Comparison of ENCODE assay signal across 8 cellular contexts in genomic region chr14:77032854-77033621, GRCh38. TPM values are rescaled to one million over a fixed set of nuclear protein-coding genes. Genes with fewer than 3 reads are reported as not detected.
DNase-seq lines count a peak whose midpoint lies in the region; ATAC-seq and TF ChIP-seq lines count a peak whose summit lies in the region.

No MANE protein-coding gene starts in this region.

- H3K27me3 Mint-ChIP-seq in endothelial cell (ENCODE audit: unreplicated experiment): peaks cover 15% of the 10 kb centered on the region
- no peaks in the 10 kb centered on the region for H3K27me3 Mint-ChIP-seq in mesothelial cell of epicardium (ENCODE audit: low read depth)

- H3K9me3 Mint-ChIP-seq in endothelial cell (ENCODE audit: unreplicated experiment): no peaks in the 10 kb centered on the region
- no peaks in the 10 kb centered on the region for H3K9me3 Mint-ChIP-seq in mesothelial cell of epicardium

- peak overlapping the region; percentile 79 for H3K4me3 Mint-ChIP-seq in endothelial cell (ENCODE audit: unreplicated experiment)
- peak overlapping the region; percentile 71 for H3K4me3 Mint-ChIP-seq in mesothelial cell of epicardium

- H3K4me3 ChIP-seq in GM12864 (ENCODE audit: low read depth, low read length) (peak overlapping the region; percentile 64), HUES48 (ENCODE audit: low read depth, low read length) (peak overlapping the region; percentile 59)

- DNase-seq in GM12864 (ENCODE audit: low read depth) (no peak), NOMO-1 treated with dmso at 0.1 percent for 144 hours (lab: John Stamatoyannopoulos, UW; ENCODE audit: unreplicated experiment) (peak; percentile 83), endothelial cell (ENCODE audit: low spot score) (peak; percentile 79), mesothelial cell of epicardium (ENCODE audit: low spot score in 2 of 2, unreplicated experiment in 2 of 2) (peak; percentile 70 to 85)
- peak; percentile 85 for DNase-seq in activated CD8-positive, alpha-beta memory T cell treated with anti-CD3 and anti-CD28 coated beads, Interleukin-2, amount 50 U/mL, for 48 hours
- peak; percentile 44 to 61 for DNase-seq in stimulated activated CD8-positive, alpha-beta memory T cell treated with anti-CD3 and anti-CD28 coated beads, Interleukin-4, amount 100 ng/mL, for 1 hour (ENCODE audit: low read depth in 2 of 2, low spot score in 1 of 2)

- H3K9me3 ChIP-seq in HUES48 (ENCODE audit: control insufficient read depth, insufficient read depth, low read length): no peaks in the 10 kb centered on the region

- TF ChIP-seq CTCF in GM12864 (IDR thresholded peaks at IDR 0.05; ENCODE audit: low read depth, low read length, missing control alignments) (no peak), endothelial cell (IDR thresholded peaks at IDR 0.05; ENCODE audit: unreplicated experiment) (no peak), mesothelial cell of epicardium (IDR thresholded peaks at IDR 0.05; ENCODE audit: unreplicated experiment) (no peak)

- peaks cover 55% of the 10 kb centered on the region for H3K4me1 ChIP-seq in HUES48 (ENCODE audit: control insufficient read depth, insufficient read depth, low read length)

- H3K27ac ChIP-seq in HUES48 (ENCODE audit: low read depth, low read length): peak overlapping the region; percentile 93

- H3K36me3 Mint-ChIP-seq in endothelial cell (ENCODE audit: low read depth, unreplicated experiment) (no peaks in the 10 kb centered on the region), mesothelial cell of epicardium (no peaks in the 10 kb centered on the region)

- H3K27me3 ChIP-seq in HUES48 (ENCODE audit: control insufficient read depth, insufficient read depth, low read length): peaks cover 9% of the 10 kb centered on the region; the same call in 1 of the 2 replicates

- H3K36me3 ChIP-seq in HUES48 (ENCODE audit: control insufficient read depth, insufficient read depth, low read length): no peaks in the 10 kb centered on the region

- H3K4me1 Mint-ChIP-seq in endothelial cell (ENCODE audit: unreplicated experiment): peaks cover 49% of the 10 kb centered on the region
- peaks cover 86% of the 10 kb centered on the region for H3K4me1 Mint-ChIP-seq in mesothelial cell of epicardium

- peak overlapping the region; percentile 76 for H3K9ac ChIP-seq in HUES48 (ENCODE audit: low read depth, low read length)

- H3K27ac Mint-ChIP-seq in endothelial cell (ENCODE audit: unreplicated experiment) (peak overlapping the region; percentile 79), mesothelial cell of epicardium (peak overlapping the region; percentile 98)

- ATAC-seq in HG02763 (IDR thresholded peaks at IDR 0.05; ENCODE audit: unreplicated experiment): no peak

RNA-seq across cellular contexts. Expression of gene IRF2BPL, which starts 4.5 kb away (rescaled TPM):
- total RNA-seq in endothelial cell (ENCODE audit: unreplicated experiment) (8.6 TPM), mesothelial cell of epicardium (126 to 131 TPM (median 128 TPM) in 3 replicates)

Comparison
In these comparisons a context has a peak if more than half of its experiments do, and no peak if none do; other contexts are left out.
1. RNA of gene IRF2BPL, which starts 4.5 kb away (total RNA-seq): 126 to 131 TPM in mesothelial cell of epicardium; 8.6 TPM in endothelial cell (single experiment); every median in the first group is over 10 times any median in the second.